1 cellular context compared by ENCODE assay signal in the genomic region with DNA sequence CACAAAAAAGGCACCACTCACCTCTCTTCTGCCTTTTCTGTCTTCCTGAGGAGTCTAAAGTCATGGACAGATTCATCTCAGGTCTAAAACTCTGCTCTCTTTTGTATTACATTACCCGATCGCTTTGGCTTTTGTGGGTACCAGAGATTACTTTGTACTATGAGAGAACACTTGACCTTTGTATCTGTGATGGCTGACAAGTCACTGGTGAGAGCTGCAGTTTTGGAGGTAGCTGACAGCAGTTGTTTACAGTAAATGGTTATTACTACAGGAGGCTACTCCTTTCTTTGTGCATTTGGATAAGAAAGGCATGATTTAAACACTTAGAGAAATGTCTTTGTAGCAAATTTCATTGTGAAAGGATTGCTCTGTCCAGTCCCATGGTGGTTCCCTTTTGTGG.
TF ChIP-seq lines count a peak whose summit lies in the region.

No MANE protein-coding gene starts in this region.

TF ChIP-seq in GM23338, 12 proteins besides CTCF, POLR2A, EP300 and RAD21 (continued from another document):
- TF ChIP-seq, protein P1, sequence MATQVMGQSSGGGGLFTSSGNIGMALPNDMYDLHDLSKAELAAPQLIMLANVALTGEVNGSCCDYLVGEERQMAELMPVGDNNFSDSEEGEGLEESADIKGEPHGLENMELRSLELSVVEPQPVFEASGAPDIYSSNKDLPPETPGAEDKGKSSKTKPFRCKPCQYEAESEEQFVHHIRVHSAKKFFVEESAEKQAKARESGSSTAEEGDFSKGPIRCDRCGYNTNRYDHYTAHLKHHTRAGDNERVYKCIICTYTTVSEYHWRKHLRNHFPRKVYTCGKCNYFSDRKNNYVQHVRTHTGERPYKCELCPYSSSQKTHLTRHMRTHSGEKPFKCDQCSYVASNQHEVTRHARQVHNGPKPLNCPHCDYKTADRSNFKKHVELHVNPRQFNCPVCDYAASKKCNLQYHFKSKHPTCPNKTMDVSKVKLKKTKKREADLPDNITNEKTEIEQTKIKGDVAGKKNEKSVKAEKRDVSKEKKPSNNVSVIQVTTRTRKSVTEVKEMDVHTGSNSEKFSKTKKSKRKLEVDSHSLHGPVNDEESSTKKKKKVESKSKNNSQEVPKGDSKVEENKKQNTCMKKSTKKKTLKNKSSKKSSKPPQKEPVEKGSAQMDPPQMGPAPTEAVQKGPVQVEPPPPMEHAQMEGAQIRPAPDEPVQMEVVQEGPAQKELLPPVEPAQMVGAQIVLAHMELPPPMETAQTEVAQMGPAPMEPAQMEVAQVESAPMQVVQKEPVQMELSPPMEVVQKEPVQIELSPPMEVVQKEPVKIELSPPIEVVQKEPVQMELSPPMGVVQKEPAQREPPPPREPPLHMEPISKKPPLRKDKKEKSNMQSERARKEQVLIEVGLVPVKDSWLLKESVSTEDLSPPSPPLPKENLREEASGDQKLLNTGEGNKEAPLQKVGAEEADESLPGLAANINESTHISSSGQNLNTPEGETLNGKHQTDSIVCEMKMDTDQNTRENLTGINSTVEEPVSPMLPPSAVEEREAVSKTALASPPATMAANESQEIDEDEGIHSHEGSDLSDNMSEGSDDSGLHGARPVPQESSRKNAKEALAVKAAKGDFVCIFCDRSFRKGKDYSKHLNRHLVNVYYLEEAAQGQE (IDR thresholded peaks at IDR 0.05; ENCODE audit: unreplicated experiment) = no peak
- TF ChIP-seq POLR2AphosphoS5 (IDR thresholded peaks at IDR 0.05; ENCODE audit: low read depth) = no peak
- TF ChIP-seq, protein P2, sequence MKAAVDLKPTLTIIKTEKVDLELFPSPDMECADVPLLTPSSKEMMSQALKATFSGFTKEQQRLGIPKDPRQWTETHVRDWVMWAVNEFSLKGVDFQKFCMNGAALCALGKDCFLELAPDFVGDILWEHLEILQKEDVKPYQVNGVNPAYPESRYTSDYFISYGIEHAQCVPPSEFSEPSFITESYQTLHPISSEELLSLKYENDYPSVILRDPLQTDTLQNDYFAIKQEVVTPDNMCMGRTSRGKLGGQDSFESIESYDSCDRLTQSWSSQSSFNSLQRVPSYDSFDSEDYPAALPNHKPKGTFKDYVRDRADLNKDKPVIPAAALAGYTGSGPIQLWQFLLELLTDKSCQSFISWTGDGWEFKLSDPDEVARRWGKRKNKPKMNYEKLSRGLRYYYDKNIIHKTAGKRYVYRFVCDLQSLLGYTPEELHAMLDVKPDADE (IDR thresholded peaks at IDR 0.05) = no peak
- no peak for TF ChIP-seq ZNF331 (CRISPR knock-in tag; IDR thresholded peaks at IDR 0.05; ENCODE audit: low read depth)
- no peak for TF ChIP-seq CREB1 (CRISPR knock-in tag; IDR thresholded peaks at IDR 0.05; ENCODE audit: low read depth)
- TF ChIP-seq EZH2phosphoT487 (IDR thresholded peaks at IDR 0.05; ENCODE audit: unreplicated experiment) = no peak
- TF ChIP-seq EZH2 (IDR thresholded peaks at IDR 0.05; ENCODE audit: low read depth, unreplicated experiment) = no peak
- TF ChIP-seq, protein P3, sequence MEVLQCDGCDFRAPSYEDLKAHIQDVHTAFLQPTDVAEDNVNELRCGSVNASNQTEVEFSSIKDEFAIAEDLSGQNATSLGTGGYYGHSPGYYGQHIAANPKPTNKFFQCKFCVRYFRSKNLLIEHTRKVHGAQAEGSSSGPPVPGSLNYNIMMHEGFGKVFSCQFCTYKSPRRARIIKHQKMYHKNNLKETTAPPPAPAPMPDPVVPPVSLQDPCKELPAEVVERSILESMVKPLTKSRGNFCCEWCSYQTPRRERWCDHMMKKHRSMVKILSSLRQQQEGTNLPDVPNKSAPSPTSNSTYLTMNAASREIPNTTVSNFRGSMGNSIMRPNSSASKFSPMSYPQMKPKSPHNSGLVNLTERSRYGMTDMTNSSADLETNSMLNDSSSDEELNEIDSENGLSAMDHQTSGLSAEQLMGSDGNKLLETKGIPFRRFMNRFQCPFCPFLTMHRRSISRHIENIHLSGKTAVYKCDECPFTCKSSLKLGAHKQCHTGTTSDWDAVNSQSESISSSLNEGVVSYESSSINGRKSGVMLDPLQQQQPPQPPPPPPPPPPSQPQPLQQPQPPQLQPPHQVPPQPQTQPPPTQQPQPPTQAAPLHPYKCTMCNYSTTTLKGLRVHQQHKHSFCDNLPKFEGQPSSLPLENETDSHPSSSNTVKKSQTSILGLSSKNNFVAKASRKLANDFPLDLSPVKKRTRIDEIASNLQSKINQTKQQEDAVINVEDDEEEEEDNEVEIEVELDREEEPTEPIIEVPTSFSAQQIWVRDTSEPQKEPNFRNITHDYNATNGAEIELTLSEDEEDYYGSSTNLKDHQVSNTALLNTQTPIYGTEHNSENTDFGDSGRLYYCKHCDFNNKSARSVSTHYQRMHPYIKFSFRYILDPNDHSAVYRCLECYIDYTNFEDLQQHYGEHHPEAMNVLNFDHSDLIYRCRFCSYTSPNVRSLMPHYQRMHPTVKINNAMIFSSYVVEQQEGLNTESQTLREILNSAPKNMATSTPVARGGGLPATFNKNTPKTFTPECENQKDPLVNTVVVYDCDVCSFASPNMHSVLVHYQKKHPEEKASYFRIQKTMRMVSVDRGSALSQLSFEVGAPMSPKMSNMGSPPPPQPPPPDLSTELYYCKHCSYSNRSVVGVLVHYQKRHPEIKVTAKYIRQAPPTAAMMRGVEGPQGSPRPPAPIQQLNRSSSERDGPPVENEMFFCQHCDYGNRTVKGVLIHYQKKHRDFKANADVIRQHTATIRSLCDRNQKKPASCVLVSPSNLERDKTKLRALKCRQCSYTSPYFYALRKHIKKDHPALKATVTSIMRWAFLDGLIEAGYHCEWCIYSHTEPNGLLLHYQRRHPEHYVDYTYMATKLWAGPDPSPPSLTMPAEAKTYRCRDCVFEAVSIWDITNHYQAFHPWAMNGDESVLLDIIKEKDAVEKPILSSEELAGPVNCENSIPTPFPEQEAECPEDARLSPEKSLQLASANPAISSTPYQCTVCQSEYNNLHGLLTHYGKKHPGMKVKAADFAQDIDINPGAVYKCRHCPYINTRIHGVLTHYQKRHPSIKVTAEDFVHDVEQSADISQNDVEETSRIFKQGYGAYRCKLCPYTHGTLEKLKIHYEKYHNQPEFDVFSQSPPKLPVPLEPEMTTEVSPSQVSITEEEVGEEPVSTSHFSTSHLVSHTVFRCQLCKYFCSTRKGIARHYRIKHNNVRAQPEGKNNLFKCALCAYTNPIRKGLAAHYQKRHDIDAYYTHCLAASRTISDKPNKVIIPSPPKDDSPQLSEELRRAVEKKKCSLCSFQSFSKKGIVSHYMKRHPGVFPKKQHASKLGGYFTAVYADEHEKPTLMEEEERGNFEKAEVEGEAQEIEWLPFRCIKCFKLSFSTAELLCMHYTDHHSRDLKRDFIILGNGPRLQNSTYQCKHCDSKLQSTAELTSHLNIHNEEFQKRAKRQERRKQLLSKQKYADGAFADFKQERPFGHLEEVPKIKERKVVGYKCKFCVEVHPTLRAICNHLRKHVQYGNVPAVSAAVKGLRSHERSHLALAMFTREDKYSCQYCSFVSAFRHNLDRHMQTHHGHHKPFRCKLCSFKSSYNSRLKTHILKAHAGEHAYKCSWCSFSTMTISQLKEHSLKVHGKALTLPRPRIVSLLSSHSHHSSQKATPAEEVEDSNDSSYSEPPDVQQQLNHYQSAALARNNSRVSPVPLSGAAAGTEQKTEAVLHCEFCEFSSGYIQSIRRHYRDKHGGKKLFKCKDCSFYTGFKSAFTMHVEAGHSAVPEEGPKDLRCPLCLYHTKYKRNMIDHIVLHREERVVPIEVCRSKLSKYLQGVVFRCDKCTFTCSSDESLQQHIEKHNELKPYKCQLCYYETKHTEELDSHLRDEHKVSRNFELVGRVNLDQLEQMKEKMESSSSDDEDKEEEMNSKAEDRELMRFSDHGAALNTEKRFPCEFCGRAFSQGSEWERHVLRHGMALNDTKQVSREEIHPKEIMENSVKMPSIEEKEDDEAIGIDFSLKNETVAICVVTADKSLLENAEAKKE (CRISPR knock-in tag; IDR thresholded peaks at IDR 0.05) = no peak
- no peak for TF ChIP-seq NANOG (IDR thresholded peaks at IDR 0.05; ENCODE audit: borderline replicate concordance)
